In genomic region chr1:201444792-201445191, GRCh38 we compare ENCODE assay signal across 1 cellular context.
TF ChIP-seq lines count a peak whose summit lies in the region.

No MANE protein-coding gene starts in this region.

TF ChIP-seq in K562, 482 proteins besides CTCF, POLR2A, EP300 and RAD21 (continued from another document and continues in another):
- no peak for TF ChIP-seq ZNF318 (IDR thresholded peaks at IDR 0.05; ENCODE audit: borderline replicate concordance in 1 of 2, low read depth in 1 of 2)
- peak; percentile 78 for TF ChIP-seq CREM (IDR thresholded peaks at IDR 0.05; ENCODE audit: low read depth)
- TF ChIP-seq FOXP4 (CRISPR knock-in tag; IDR thresholded peaks at IDR 0.05; ENCODE audit: borderline replicate concordance), result no peak
- no peak for TF ChIP-seq STAG1 (CRISPR knock-in tag; IDR thresholded peaks at IDR 0.05; ENCODE audit: borderline replicate concordance)
- TF ChIP-seq KLF10 (CRISPR knock-in tag; IDR thresholded peaks at IDR 0.05), result no peak
- no peak for TF ChIP-seq FOXP1 (CRISPR knock-in tag; IDR thresholded peaks at IDR 0.05)
- TF ChIP-seq JUNB (CRISPR knock-in tag; conservative IDR thresholded peaks at IDR 0.05), result peak; percentile 63; the same call in 1 of the 2 replicates
- TF ChIP-seq E2F1 (CRISPR knock-in tag; IDR thresholded peaks at IDR 0.05), result no peak
- TF ChIP-seq ZNF316 (IDR thresholded peaks at IDR 0.05), result peak; percentile 21; the same call in 1 of the 2 replicates
- no peak for TF ChIP-seq GTF3C2 (IDR thresholded peaks at IDR 0.05; ENCODE audit: borderline replicate concordance, extremely low read depth, insufficient read length)
- TF ChIP-seq SRSF7 (optimal IDR thresholded peaks at IDR 0.05; ENCODE audit: low read depth, low read length), result no peak
- no peak for TF ChIP-seq ZNF277 (CRISPR knock-in tag; IDR thresholded peaks at IDR 0.05; ENCODE audit: borderline replicate concordance)
- no peak for TF ChIP-seq SMAD4 (CRISPR knock-in tag; conservative IDR thresholded peaks at IDR 0.05)
- TF ChIP-seq ATF2 (CRISPR knock-in tag; IDR thresholded peaks at IDR 0.05), result peak; percentile 36; the same call in 1 of the 2 replicates
- TF ChIP-seq PYGO2 (tag; IDR thresholded peaks at IDR 0.05), result no peak
- TF ChIP-seq MLLT1 (IDR thresholded peaks at IDR 0.05), result no peak
- TF ChIP-seq ZNF76 (CRISPR knock-in tag; IDR thresholded peaks at IDR 0.05; ENCODE audit: borderline replicate concordance), result no peak
- TF ChIP-seq MNT (conservative IDR thresholded peaks at IDR 0.05), result no peak
- TF ChIP-seq RBM15 (IDR thresholded peaks at IDR 0.05; ENCODE audit: insufficient read depth, low read length), result no peak
- TF ChIP-seq RB1 (IDR thresholded peaks at IDR 0.05; ENCODE audit: low read depth), result 0 out of 2 replicates have a peak, but pooled peaks have one; percentile 21
- peak; percentile 97 for TF ChIP-seq ATF7 (IDR thresholded peaks at IDR 0.05)
- no peak for TF ChIP-seq ZBTB26 (CRISPR knock-in tag; IDR thresholded peaks at IDR 0.05)
- TF ChIP-seq ELF2 (CRISPR knock-in tag; IDR thresholded peaks at IDR 0.05), result no peak
- no peak for TF ChIP-seq CHD2 (IDR thresholded peaks at IDR 0.05; ENCODE audit: low read depth, low read length)
- TF ChIP-seq DIDO1 (tag; IDR thresholded peaks at IDR 0.05; ENCODE audit: low read depth), result no peak
- TF ChIP-seq ZBTB43 (CRISPR knock-in tag; IDR thresholded peaks at IDR 0.05), result no peak
- no peak for TF ChIP-seq EHMT2 (IDR thresholded peaks at IDR 0.05)
